Comparison of ENCODE assay signal across 9 cellular contexts in genomic region chr5:172788771-172789686, GRCh38.
DNase-seq lines count a peak whose midpoint lies in the region; ATAC-seq lines count a peak whose summit lies in the region.
"Had no signal": no experiment of that assay in that cellular context is flagged by ENCODE, and none has a peak within 500 bp of the region (broad histone marks: within the 10 kb centered on the region; RNA-seq: fewer than 3 reads in every experiment).

No MANE protein-coding gene starts in this region.

- H3K4me3 ChIP-seq in skin epidermis, result no peak overlapping the region

- DNase-seq in astrocyte of the hippocampus (ENCODE audit: low read depth, low spot score) (peak; percentile 5), left kidney (ENCODE audit: low read depth, low spot score) (peak; percentile 49), cortex of kidney (lab: John Stamatoyannopoulos, UW) (no peak), SKM-1 treated with dmso at 0.1 percent for 144 hours (lab: John Stamatoyannopoulos, UW; ENCODE audit: unreplicated experiment) (no peak), iPS-NIHi11 (ENCODE audit: low spot score) (no peak), NCI-H774 (lab: John Stamatoyannopoulos, UW) (no peak)
- DNase-seq: NCI-H1436 had no signal

- peak; percentile 60 for ATAC-seq in GM18502 (IDR thresholded peaks at IDR 0.05; ENCODE audit: poor library complexity, unreplicated experiment)

- peak overlapping the region in 15 of 21 experiments; percentile 7 to 80 (median 48) for H3K27ac ChIP-seq in skin epidermis

Comparison
In these comparisons a context has a peak if more than half of its experiments do, and no peak if none do; other contexts are left out.
1. DNase-seq: peak in astrocyte of the hippocampus (single experiment) and left kidney (single experiment); none in cortex of kidney (single experiment), SKM-1 treated with dmso at 0.1 percent for 144 hours (single experiment), iPS-NIHi11 (single experiment) and NCI-H774 (single experiment).